Comparison of ENCODE assay signal across 8 cellular contexts in the genomic region with DNA sequence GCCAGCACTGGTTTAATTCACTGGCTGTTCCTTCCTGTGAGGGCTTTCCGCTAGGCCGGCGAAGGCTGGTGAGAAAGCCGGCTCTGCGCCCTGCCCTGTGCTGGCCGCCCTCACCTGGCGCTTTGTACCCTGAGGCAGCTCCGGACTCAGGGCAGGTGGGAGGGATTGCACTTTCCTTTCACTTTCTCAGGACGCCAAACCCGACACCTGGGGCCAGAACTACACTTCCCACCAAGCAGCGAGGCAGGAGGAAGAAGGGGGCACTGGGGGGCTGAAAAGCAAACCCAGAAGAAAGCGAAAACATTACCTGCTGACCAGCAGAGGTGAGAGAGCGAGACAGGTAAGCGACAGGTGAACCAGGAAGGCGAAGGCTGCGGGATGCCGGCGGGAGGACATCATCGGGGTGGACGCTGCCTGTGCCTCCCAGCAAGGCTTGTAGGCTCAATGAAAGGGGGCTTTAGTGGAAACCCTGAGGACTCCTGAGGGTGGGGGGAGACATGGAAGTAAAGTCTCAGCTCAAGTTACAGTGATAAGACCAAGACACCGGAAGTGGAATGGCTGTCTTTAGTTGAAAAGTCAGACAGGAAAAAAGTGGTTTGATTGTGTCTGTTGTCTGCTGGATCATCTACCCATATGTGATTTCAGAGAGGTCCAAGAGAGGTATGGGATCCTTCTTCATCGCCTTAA. TPM values are rescaled to one million over a fixed set of nuclear protein-coding genes. Genes with fewer than 3 reads are reported as not detected.
DNase-seq lines count a peak whose midpoint lies in the region; ATAC-seq, FAIRE-seq and TF ChIP-seq lines count a peak whose summit lies in the region.

A gene with protein sequence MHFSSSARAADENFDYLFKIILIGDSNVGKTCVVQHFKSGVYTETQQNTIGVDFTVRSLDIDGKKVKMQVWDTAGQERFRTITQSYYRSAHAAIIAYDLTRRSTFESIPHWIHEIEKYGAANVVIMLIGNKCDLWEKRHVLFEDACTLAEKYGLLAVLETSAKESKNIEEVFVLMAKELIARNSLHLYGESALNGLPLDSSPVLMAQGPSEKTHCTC (plus strand): TSS at position 181 of the 687 bp plus-strand sequence. CDS start 3,589 bp downstream, outside the sequence.

- WGBS in hepatocyte (ENCODE audit: low lambda C conversion rate, missing lambda C conversion rate) = 7% methylated on average over 21 of the region's 22 CpGs

- no peaks in the 10 kb centered on the region for H3K9me2 ChIP-seq in hepatocyte (replicated peaks; ENCODE audit: insufficient read depth)

- H3K27ac ChIP-seq in hepatocyte = peak within 1 kb of the TSS; percentile 33
- H3K27ac ChIP-seq in skin epidermis = peak within 1 kb of the TSS in 11 of 21 experiments; percentile 26 to 77 (median 68)

- DNase-seq in GM12864 (ENCODE audit: low read depth) (no peak), NCI-H345 treated with DMSO at 0.1 percent for 48 hours (lab: John Stamatoyannopoulos, UW; ENCODE audit: unreplicated experiment) (peak; percentile 33), hepatocyte (ENCODE audit: low spot score) (peak; percentile 72), COLO829 (ENCODE audit: low spot score) (no peak), GM19239 (ENCODE audit: insufficient read length, low spot score) (no peak)
- DNase-seq in activated T-helper 9 cell treated with anti-CD3 and anti-CD28 coated beads, Interleukin-2, amount 50 U/mL, for 16 hours (ENCODE audit: low read depth) = peak; percentile 15

- no peak for ATAC-seq in HG03520 (IDR thresholded peaks at IDR 0.05; ENCODE audit: unreplicated experiment)

- H4K20me1 ChIP-seq in hepatocyte (ENCODE audit: insufficient read depth, poor library complexity, severe bottlenecking) = no peaks in the 10 kb centered on the region

- FAIRE-seq in GM19239 (lab: Jason Lieb, UNC) = no peak

- peak within 1 kb of the TSS; percentile 85 for H2AFZ ChIP-seq in hepatocyte

- no peaks in the 10 kb centered on the region for H3K27me3 ChIP-seq in hepatocyte

- H3K79me2 ChIP-seq in hepatocyte = no peaks in the 10 kb centered on the region

- peak within 1 kb of the TSS; percentile 79 for H3K4me2 ChIP-seq in hepatocyte

- H3K4me1 ChIP-seq in hepatocyte (ENCODE audit: insufficient read depth) = no peaks in the 10 kb centered on the region

- no peaks in the 10 kb centered on the region for H3K36me3 ChIP-seq in hepatocyte (replicated peaks; ENCODE audit: insufficient read depth, low read depth)

- H3K9me3 ChIP-seq in hepatocyte (ENCODE audit: low read depth) = no peaks in the 10 kb centered on the region

- peak within 1 kb of the TSS; percentile 59 for H3K4me3 ChIP-seq in GM12864 (ENCODE audit: low read depth, low read length)
- peak within 1 kb of the TSS; percentile 13 for H3K4me3 ChIP-seq in hepatocyte
- peak within 1 kb of the TSS; percentile 29 to 53 (median 35) for H3K4me3 ChIP-seq in skin epidermis

- TF ChIP-seq CTCF in GM12864 (IDR thresholded peaks at IDR 0.05; ENCODE audit: low read depth, low read length, missing control alignments) (no peak), hepatocyte (IDR thresholded peaks at IDR 0.05; ENCODE audit: poor library complexity) (no peak)

RNA-seq across cellular contexts. Expression of the gene that starts here (rescaled TPM):
- 2.6 and 4.2 TPM in 2 replicates for total RNA-seq in hepatocyte
- 0.72 and 1.3 TPM in 2 replicates for polyA plus RNA-seq in hepatocyte

Comparison
In these comparisons a context has a peak if more than half of its experiments do, and no peak if none do; other contexts are left out.
1. DNase-seq: peak in NCI-H345 treated with DMSO at 0.1 percent for 48 hours (single experiment), activated T-helper 9 cell treated with anti-CD3 and anti-CD28 coated beads, Interleukin-2, amount 50 U/mL, for 16 hours (single experiment) and hepatocyte (single experiment); none in GM12864 (single experiment), COLO829 (single experiment) and GM19239 (single experiment).
2. Peak in every context shown above with its lines, with median percentiles within 50 percentile points of each other: H3K4me3 ChIP-seq.